27 cellular contexts compared by ENCODE assay signal in genomic region chr7:157446322-157446721, GRCh38.
DNase-seq lines count a peak whose midpoint lies in the region; ATAC-seq, FAIRE-seq and TF ChIP-seq lines count a peak whose summit lies in the region.
"Had no signal": no experiment of that assay in that cellular context is flagged by ENCODE, and none has a peak within 500 bp of the region (broad histone marks: within the 10 kb centered on the region; RNA-seq: fewer than 3 reads in every experiment).

No MANE protein-coding gene starts in this region.

- intact Hi-C loops in activated CD4-positive, alpha-beta memory T cell treated with anti-CD3 and anti-CD28 coated beads for 36 hours (cut with micrococcal nuclease) = no loop called here
- intact Hi-C loops in right lobe of liver (cut with DNase I) = no loop called here
- intact Hi-C loops in HepG2 (cut with micrococcal nuclease; ENCODE audit: unreplicated experiment) = no loop called here
- intact Hi-C loops in sigmoid colon (cut with DNase I) = no loop called here
- intact Hi-C loops in aorta (cut with DNase I) = no loop called here

- no peak overlapping the region for H2AFZ ChIP-seq in HepG2 (ENCODE audit: low read length)

- no peak overlapping the region for H3K4me3 ChIP-seq in right lobe of liver
- H3K4me3 ChIP-seq in HepG2 (replicated peaks in 1 of 3; ENCODE audit: insufficient read depth in 1 of 3, low read depth in 2 of 3, low read length in 3 of 3) = no peak overlapping the region
- H3K4me3 ChIP-seq in sigmoid colon = no peak overlapping the region
- H3K4me3 ChIP-seq in aorta (ENCODE audit: low read length in 2 of 2) = no peak overlapping the region
- no peak overlapping the region for H3K4me3 ChIP-seq in brain microvascular endothelial cell (ENCODE audit: low read depth, low read length)
- H3K4me3 ChIP-seq: GM12878 had no signal

- H3K27me3 ChIP-seq in right lobe of liver (no peaks in the 10 kb centered on the region), HepG2 (ENCODE audit: control insufficient read depth in 1 of 2, insufficient read depth in 2 of 2, low read length in 2 of 2) (peaks cover 2 to 36% of the 10 kb centered on the region in 2 experiments; a peak in 4 of 5 replicates), sigmoid colon (no peaks in the 10 kb centered on the region), aorta (ENCODE audit: control insufficient read depth in 1 of 2, insufficient read depth in 2 of 2, low read length in 1 of 2) (no peaks in the 10 kb centered on the region), brain microvascular endothelial cell (replicated peaks) (no peaks in the 10 kb centered on the region)

- H3K4me1 ChIP-seq in right lobe of liver (no peaks in the 10 kb centered on the region), HepG2 (ENCODE audit: insufficient read depth, low read length) (no peaks in the 10 kb centered on the region), sigmoid colon (no peaks in the 10 kb centered on the region), aorta (ENCODE audit: control insufficient read depth in 1 of 2, insufficient read depth in 2 of 2, low read length in 2 of 2) (no peaks in the 10 kb centered on the region)
- H3K4me1 ChIP-seq: BE2C had no signal

- TF ChIP-seq RAD21 in HepG2 (CRISPR knock-in tag; IDR thresholded peaks at IDR 0.05) = no peak

- H3K9ac ChIP-seq in HepG2 (ENCODE audit: insufficient read depth, low read depth, low read length) = no peak overlapping the region
- H3K9ac ChIP-seq: KMS-11 had no signal

- ATAC-seq in right lobe of liver (peak in 1 of 4 donors; percentile 25), HepG2 (no peak), aorta (ENCODE audit: low FRiP score) (no peak)
- ATAC-seq: GM12878 had no signal

- no peaks in the 10 kb centered on the region for H4K20me1 ChIP-seq in HepG2 (ENCODE audit: insufficient read depth, low read length)

- H3K9me3 Mint-ChIP-seq in activated CD4-positive, alpha-beta memory T cell treated with anti-CD3 and anti-CD28 coated beads, Interleukin-2, amount 10 ng/mL, durations not matched to agents 7 days and 5 days = no peaks in the 10 kb centered on the region
- peaks cover 2% of the 10 kb centered on the region for H3K9me3 Mint-ChIP-seq in activated CD4-positive, alpha-beta memory T cell treated with anti-CD3 and anti-CD28 coated beads for 36 hours

- H3K9me3 ChIP-seq in right lobe of liver (no peaks in the 10 kb centered on the region), HepG2 (ENCODE audit: low read length) (no peaks in the 10 kb centered on the region), sigmoid colon (peaks cover 0 to 1% (median 0%) of the 10 kb centered on the region in 4 donors), aorta (ENCODE audit: control insufficient read depth, low read length) (no peaks in the 10 kb centered on the region)
- H3K9me3 ChIP-seq: BE2C had no signal

- POLR2A ChIA-PET in activated CD4-positive, alpha-beta memory T cell treated with anti-CD3 and anti-CD28 coated beads, Interleukin-2, amount 10 ng/mL, durations not matched to agents 7 days and 5 days (lab: Charles Lee) = no interaction called here
- POLR2A ChIA-PET in activated CD4-positive, alpha-beta memory T cell treated with anti-CD3 and anti-CD28 coated beads for 36 hours (lab: Charles Lee) = no interaction called here
- POLR2A ChIA-PET in HepG2 (lab: Yijun Ruan, JAX) = no interaction called here

- H3K4me2 ChIP-seq in HepG2 (ENCODE audit: low read depth, low read length) = no peak overlapping the region
- H3K4me2 ChIP-seq: KMS-11 had no signal

- no peaks in the 10 kb centered on the region for H3K4me1 Mint-ChIP-seq in activated CD4-positive, alpha-beta memory T cell treated with anti-CD3 and anti-CD28 coated beads, Interleukin-2, amount 10 ng/mL, durations not matched to agents 7 days and 5 days
- H3K4me1 Mint-ChIP-seq in activated CD4-positive, alpha-beta memory T cell treated with anti-CD3 and anti-CD28 coated beads for 36 hours (ENCODE audit: low read depth) = no peaks in the 10 kb centered on the region
- H3K4me1 Mint-ChIP-seq: CD14-positive monocyte; CD8-positive, alpha-beta memory T cell; IgD-negative memory B cell had no signal

- WGBS in right lobe of liver (ENCODE audit: insufficient coverage, low coverage, low lambda C conversion rate, missing lambda C conversion rate) = 15% methylated on average over 2 of the region's 6 CpGs
- 22% methylated on average over 6 of the region's 6 CpGs for WGBS in HepG2 (ENCODE audit: low lambda C conversion rate)
- WGBS in sigmoid colon, 2 donors = 58 to 68% methylated on average over 6 of the region's 6 CpGs
- 60 to 63% methylated on average over 6 of the region's 6 CpGs for WGBS in aorta, 2 donors

- no peak for FAIRE-seq in HepG2 (lab: Jason Lieb, UNC)
- FAIRE-seq: GM12878, H1 had no signal

- no peaks in the 10 kb centered on the region for H3K79me2 ChIP-seq in HepG2 (ENCODE audit: insufficient read depth, low read length)

- no peak overlapping the region for H3K27ac Mint-ChIP-seq in activated CD4-positive, alpha-beta memory T cell treated with anti-CD3 and anti-CD28 coated beads, Interleukin-2, amount 10 ng/mL, durations not matched to agents 7 days and 5 days
- no peak overlapping the region for H3K27ac Mint-ChIP-seq in activated CD4-positive, alpha-beta memory T cell treated with anti-CD3 and anti-CD28 coated beads for 36 hours
- H3K27ac Mint-ChIP-seq: CD8-positive, alpha-beta memory T cell; IgD-negative memory B cell had no signal

- H3K27ac ChIP-seq in right lobe of liver (no peak overlapping the region), HepG2 (ENCODE audit: extremely low read length, insufficient read depth, low read length) (no peak overlapping the region), sigmoid colon (no peak overlapping the region), aorta (ENCODE audit: low read depth in 1 of 2, low read length in 2 of 2) (no peak overlapping the region), brain microvascular endothelial cell (no peak overlapping the region)
- H3K27ac ChIP-seq: 22Rv1, KMS-11 had no signal

- CTCF ChIA-PET in activated CD4-positive, alpha-beta memory T cell treated with anti-CD3 and anti-CD28 coated beads, Interleukin-2, amount 10 ng/mL, durations not matched to agents 7 days and 5 days (lab: Charles Lee) = no interaction called here
- CTCF ChIA-PET in activated CD4-positive, alpha-beta memory T cell treated with anti-CD3 and anti-CD28 coated beads for 36 hours (lab: Charles Lee) = no interaction called here
- CTCF ChIA-PET in HepG2 (lab: Yijun Ruan, JAX; ENCODE audit: low intra/inter-chr PET ratio, low total read pairs) = no interaction called here

- H3K4me3 Mint-ChIP-seq in activated CD4-positive, alpha-beta memory T cell treated with anti-CD3 and anti-CD28 coated beads, Interleukin-2, amount 10 ng/mL, durations not matched to agents 7 days and 5 days = no peak overlapping the region
- no peak overlapping the region for H3K4me3 Mint-ChIP-seq in activated CD4-positive, alpha-beta memory T cell treated with anti-CD3 and anti-CD28 coated beads for 36 hours
- H3K4me3 Mint-ChIP-seq: CD14-positive monocyte; CD8-positive, alpha-beta memory T cell; IgD-negative memory B cell had no signal

- TF ChIP-seq CTCF in right lobe of liver (IDR thresholded peaks at IDR 0.05) = no peak
- no peak for TF ChIP-seq CTCF in HepG2 (CRISPR knock-in tag; IDR thresholded peaks at IDR 0.05)
- TF ChIP-seq CTCF in sigmoid colon (IDR thresholded peaks at IDR 0.05) = no peak
- TF ChIP-seq CTCF in brain microvascular endothelial cell (IDR thresholded peaks at IDR 0.05; ENCODE audit: low read depth, low read length, missing control alignments) = no peak

- H3K36me3 Mint-ChIP-seq in activated CD4-positive, alpha-beta memory T cell treated with anti-CD3 and anti-CD28 coated beads, Interleukin-2, amount 10 ng/mL, durations not matched to agents 7 days and 5 days (ENCODE audit: low read depth) = peaks cover 3% of the 10 kb centered on the region
- H3K36me3 Mint-ChIP-seq in activated CD4-positive, alpha-beta memory T cell treated with anti-CD3 and anti-CD28 coated beads for 36 hours = no peaks in the 10 kb centered on the region
- H3K36me3 Mint-ChIP-seq: CD14-positive monocyte; CD8-positive, alpha-beta memory T cell; IgD-negative memory B cell had no signal

- in situ Hi-C loops in HepG2 (cut with HindIII; ENCODE audit: extremely low pct_ligation_motif_present, low pct_unique_long_range_greater_than_20kb) (no loop called here), brain microvascular endothelial cell (cut with HindIII; ENCODE audit: low pct_ligation_motif_present, low sequenced_read_pairs) (no loop called here)

- DNase-seq in activated CD4-positive, alpha-beta memory T cell treated with anti-CD3 and anti-CD28 coated beads, Interleukin-2, amount 10 ng/mL, durations not matched to agents 7 days and 5 days = peak; percentile 11
- no peak for DNase-seq in activated CD4-positive, alpha-beta memory T cell treated with anti-CD3 and anti-CD28 coated beads for 36 hours
- DNase-seq in right lobe of liver (peak in 2 of 3 donors; percentile 5 to 47), HepG2 (ENCODE audit: low spot score) (no peak), sigmoid colon (peak; percentile 32), aorta (peak; percentile 18 to 67), amniotic stem cell (lab: John Stamatoyannopoulos, UW) (no peak), brain microvascular endothelial cell (no peak)
- DNase-seq: BE2C; CD8-positive, alpha-beta memory T cell; DMS 273 treated with DMSO at 0.1 percent for 48 hours; DMS79; EL; GDM1; HCEC 1CT; MM.1S; NCI-H2029; NCI-H446 treated with DMSO at 0.1 percent for 48 hours; NCI-H526; RPMI8226; SHP77 treated with DMSO at 0.1 percent for 48 hours had no signal

- H3K36me3 ChIP-seq in right lobe of liver (no peaks in the 10 kb centered on the region), HepG2 (replicated peaks in 1 of 2; ENCODE audit: control insufficient read depth in 1 of 2, insufficient read depth in 2 of 2, low read length in 2 of 2) (no peaks in the 10 kb centered on the region), sigmoid colon (no peaks in the 10 kb centered on the region), aorta (ENCODE audit: control insufficient read depth in 1 of 2, insufficient read depth in 2 of 2, low read length in 1 of 2) (no peaks in the 10 kb centered on the region), brain microvascular endothelial cell (replicated peaks) (no peaks in the 10 kb centered on the region)
- H3K36me3 ChIP-seq: BE2C had no signal

- no TSS peak for BruUV-seq in HepG2 (replicated peaks; lab: Mats Ljungman, UMichigan)

- H3K27me3 Mint-ChIP-seq in activated CD4-positive, alpha-beta memory T cell treated with anti-CD3 and anti-CD28 coated beads, Interleukin-2, amount 10 ng/mL, durations not matched to agents 7 days and 5 days = peaks cover 7% of the 10 kb centered on the region
- H3K27me3 Mint-ChIP-seq in activated CD4-positive, alpha-beta memory T cell treated with anti-CD3 and anti-CD28 coated beads for 36 hours = no peaks in the 10 kb centered on the region
- H3K27me3 Mint-ChIP-seq: IgD-negative memory B cell had no signal

- TF ChIP-seq EP300 in HepG2 (IDR thresholded peaks at IDR 0.05; ENCODE audit: low read depth in 2 of 2, low read length in 2 of 2) (no peak), HepG2 (CRISPR knock-in tag; IDR thresholded peaks at IDR 0.05; ENCODE audit: borderline replicate concordance) (no peak), sigmoid colon (IDR thresholded peaks at IDR 0.05) (no peak)

- TF ChIP-seq POLR2A in right lobe of liver (IDR thresholded peaks at IDR 0.05) = no peak
- no peak for TF ChIP-seq POLR2A in HepG2 (IDR thresholded peaks at IDR 0.05; ENCODE audit: insufficient read depth in 1 of 2, low read depth in 2 of 2, low read length in 2 of 2)
- TF ChIP-seq POLR2A in sigmoid colon (IDR thresholded peaks at IDR 0.05) = no peak

TF ChIP-seq in HepG2, 621 proteins besides CTCF, POLR2A, EP300 and RAD21 (continues in another document):
- TF ChIP-seq RCOR2 (CRISPR knock-in tag; IDR thresholded peaks at IDR 0.05) = no peak

Comparison
In these comparisons a context has a peak if more than half of its experiments do, and no peak if none do; other contexts are left out.
1. DNase-seq: peak in activated CD4-positive, alpha-beta memory T cell treated with anti-CD3 and anti-CD28 coated beads, Interleukin-2, amount 10 ng/mL, durations not matched to agents 7 days and 5 days (single experiment), right lobe of liver (2 of 3), sigmoid colon (single experiment) and aorta (2 of 2); none in activated CD4-positive, alpha-beta memory T cell treated with anti-CD3 and anti-CD28 coated beads for 36 hours (single experiment), HepG2 (single experiment), amniotic stem cell (single experiment) and brain microvascular endothelial cell (single experiment).